Comparison of ENCODE assay signal across 6 cellular contexts in genomic region chr3:27531193-27531751, GRCh38. TPM values are rescaled to one million over a fixed set of nuclear protein-coding genes. Genes with fewer than 3 reads are reported as not detected.
DNase-seq lines count a peak whose midpoint lies in the region; ATAC-seq, FAIRE-seq and TF ChIP-seq lines count a peak whose summit lies in the region.
"Not testable (repeated sequence)": the region's sequence is repeated elsewhere in the genome, so short reads cannot be mapped to it uniquely, and the experiment has no call there.

No MANE protein-coding gene starts in this region.

- not testable (repeated sequence) for H3K4ac ChIP-seq in H1 (replicated peaks; ENCODE audit: insufficient read length, low read depth, low read length)

- not testable (repeated sequence) for H3K36me3 ChIP-seq in CD4-positive, CD25-positive, alpha-beta regulatory T cell (ENCODE audit: control insufficient read depth, insufficient read depth, low read length); HCT116 (ENCODE audit: control insufficient read depth in 1 of 2, insufficient read depth in 2 of 2, low read length in 2 of 2); Panc1 (ENCODE audit: control insufficient read depth, insufficient read depth, low read length); H1 (ENCODE audit: control insufficient read depth in 2 of 4, insufficient read depth in 4 of 4, low read length in 3 of 4); HepG2 (replicated peaks in 1 of 2; ENCODE audit: control insufficient read depth in 1 of 2, insufficient read depth in 2 of 2, low read length in 2 of 2); neural progenitor cell

- in situ Hi-C loops in Panc1 (cut with HindIII; ENCODE audit: low pct_unique_long_range_greater_than_20kb, low sequenced_read_pairs); HepG2 (cut with HindIII; ENCODE audit: extremely low pct_ligation_motif_present, low pct_unique_long_range_greater_than_20kb): not testable (repeated sequence)

- not testable (repeated sequence) for H4K20me1 ChIP-seq in HCT116 (ENCODE audit: insufficient read depth); H1 (replicated peaks in 1 of 2; ENCODE audit: control insufficient read depth in 1 of 2, insufficient read depth in 2 of 2, low read length in 2 of 2); HepG2 (ENCODE audit: insufficient read depth, low read length); neural progenitor cell (ENCODE audit: low read depth)

- H4K5ac ChIP-seq in H1 (ENCODE audit: insufficient read length, low read depth, low read length) = not testable (repeated sequence)

- H3K56ac ChIP-seq in H1 (replicated peaks; ENCODE audit: insufficient read length, low read depth, low read length) = not testable (repeated sequence)

- H3K14ac ChIP-seq in H1 (ENCODE audit: insufficient read length) = not testable (repeated sequence)

- peak overlapping the region in 2 of 3 donors; percentile 11 to 20 for H3K27ac Mint-ChIP-seq in CD4-positive, CD25-positive, alpha-beta regulatory T cell
- peak overlapping the region; percentile 59 for H3K27ac Mint-ChIP-seq in neural progenitor cell

- H2BK15ac ChIP-seq in H1 (ENCODE audit: low read length) = not testable (repeated sequence)

- H2BK20ac ChIP-seq in H1 (ENCODE audit: low read length) = not testable (repeated sequence)

- H4K8ac ChIP-seq in H1 (ENCODE audit: extremely low read depth, insufficient read depth, low read length) = not testable (repeated sequence)

- not testable (repeated sequence) for TF ChIP-seq CTCF in HCT116 (IDR thresholded peaks at IDR 0.05 in 2 of 3, conservative IDR thresholded peaks at IDR 0.05 in 1 of 3; ENCODE audit: borderline replicate concordance in 1 of 3, insufficient read depth in 1 of 3, low read depth in 2 of 3, low read length in 2 of 3); Panc1 (IDR thresholded peaks at IDR 0.05); H1 (IDR thresholded peaks at IDR 0.05; ENCODE audit: control extremely low read depth in 1 of 3, insufficient read depth in 1 of 3, low read depth in 1 of 3, low read length in 3 of 3); HepG2 (CRISPR knock-in tag; IDR thresholded peaks at IDR 0.05); neural progenitor cell (IDR thresholded peaks at IDR 0.05)

- H3K79me2 ChIP-seq in HCT116 (ENCODE audit: insufficient read depth, low read length); H1 (ENCODE audit: control insufficient read depth in 1 of 2, insufficient read depth in 2 of 2, low read length in 2 of 2); HepG2 (ENCODE audit: insufficient read depth, low read length); neural progenitor cell (ENCODE audit: low read depth): not testable (repeated sequence)

- H3K4me3 Mint-ChIP-seq in CD4-positive, CD25-positive, alpha-beta regulatory T cell; neural progenitor cell: not testable (repeated sequence)

- H3K9ac ChIP-seq in HCT116 (ENCODE audit: low read length); H1 (replicated peaks in 1 of 4; ENCODE audit: extremely low read depth in 1 of 4, low read depth in 3 of 4, low read length in 3 of 4); HepG2 (ENCODE audit: insufficient read depth, low read depth, low read length); neural progenitor cell: not testable (repeated sequence)

- not testable (repeated sequence) for ATAC-seq in CD4-positive, CD25-positive, alpha-beta regulatory T cell (ENCODE audit: low read depth in 2 of 2); HCT116; Panc1; HepG2

- not testable (repeated sequence) for H3K79me1 ChIP-seq in H1 (ENCODE audit: low read depth, low read length)

- DNase-seq in CD4-positive, CD25-positive, alpha-beta regulatory T cell; HCT116 (ENCODE audit: low read depth, low spot score); Panc1 (ENCODE audit: low read depth, low spot score); H1 (ENCODE audit: low read depth in 1 of 2, low spot score in 2 of 2); HepG2 (ENCODE audit: low spot score); neural progenitor cell (ENCODE audit: low spot score): not testable (repeated sequence)

- not testable (repeated sequence) for FAIRE-seq in H1 (lab: Jason Lieb, UNC)
- FAIRE-seq in HepG2 (lab: Jason Lieb, UNC) = peak; percentile 18

- not testable (repeated sequence) for H3K36me3 Mint-ChIP-seq in CD4-positive, CD25-positive, alpha-beta regulatory T cell; neural progenitor cell

- not testable (repeated sequence) for H2BK5ac ChIP-seq in H1 (ENCODE audit: low read depth, low read length)

- not testable (repeated sequence) for H2BK120ac ChIP-seq in H1 (replicated peaks; ENCODE audit: low read depth, low read length)

- H3F3A ChIP-seq in neural progenitor cell (ENCODE audit: low read depth) = peaks cover 24% of the 10 kb centered on the region

- intact Hi-C loops in HCT116 (cut with micrococcal nuclease) = not testable (repeated sequence)
- intact Hi-C loops in Panc1 (cut with micrococcal nuclease; ENCODE audit: unreplicated experiment) = loop anchor here (10.0 kb wide), 1 partner anchor 154 kb away; no protein-coding TSS in a partner anchor
- intact Hi-C loops in HepG2 (cut with micrococcal nuclease; ENCODE audit: unreplicated experiment) = loop anchor here (5.0 kb wide), 2 partner anchors 49 to 151 kb away; partner anchors contain the start of gene SLC4A7

- BruUV-seq in HCT116 (replicated peaks; lab: Mats Ljungman, UMichigan); Panc1 (replicated peaks; lab: Mats Ljungman, UMichigan); HepG2 (replicated peaks; lab: Mats Ljungman, UMichigan): not testable (repeated sequence)

- 93% methylated on average over 8 of the region's 8 CpGs; no CpG with 5 or more reads in 1 of the 2 experiments for WGBS in H1 (ENCODE audit: extremely low coverage in 1 of 2, insufficient coverage in 1 of 2, insufficient read length in 1 of 2, insufficient replicate concordance in 2 of 2, low coverage in 1 of 2, low lambda C conversion rate in 2 of 2, missing lambda C conversion rate in 1 of 2), 2 experiments
- WGBS in HepG2 (ENCODE audit: low lambda C conversion rate) = 21% methylated on average over 8 of the region's 8 CpGs

- H3K9me3 ChIP-seq in CD4-positive, CD25-positive, alpha-beta regulatory T cell (ENCODE audit: control insufficient read depth in 2 of 2, low read length in 2 of 2); HCT116 (ENCODE audit: control insufficient read depth in 1 of 2, insufficient read depth in 1 of 2, low read depth in 1 of 2, low read length in 2 of 2); Panc1 (ENCODE audit: control insufficient read depth, insufficient read depth, low read depth, low read length); H1 (ENCODE audit: insufficient read depth in 2 of 2, low read depth in 1 of 2, low read length in 1 of 2); HepG2 (ENCODE audit: low read length); neural progenitor cell (ENCODE audit: low read depth): not testable (repeated sequence)

- not testable (repeated sequence) for H3K9me3 Mint-ChIP-seq in CD4-positive, CD25-positive, alpha-beta regulatory T cell; neural progenitor cell

- H3K27me3 ChIP-seq in CD4-positive, CD25-positive, alpha-beta regulatory T cell (ENCODE audit: control insufficient read depth, insufficient read depth, low read length); HCT116 (ENCODE audit: insufficient read depth, low read length); Panc1 (ENCODE audit: control insufficient read depth, insufficient read depth, low read length); H1 (replicated peaks in 1 of 4; ENCODE audit: control insufficient read depth in 3 of 4, extremely low read depth in 1 of 4, insufficient read depth in 3 of 4, low read length in 3 of 4); HepG2 (ENCODE audit: control insufficient read depth in 1 of 2, insufficient read depth in 2 of 2, low read length in 2 of 2); neural progenitor cell: not testable (repeated sequence)

- not testable (repeated sequence) for H3K23ac ChIP-seq in H1 (ENCODE audit: insufficient read length)

- TF ChIP-seq RAD21 in HCT116 (IDR thresholded peaks at IDR 0.05; ENCODE audit: low read depth); H1 (IDR thresholded peaks at IDR 0.05 in 1 of 2, conservative IDR thresholded peaks at IDR 0.05 in 1 of 2; ENCODE audit: low read depth in 2 of 2, low read length in 2 of 2); HepG2 (CRISPR knock-in tag; IDR thresholded peaks at IDR 0.05): not testable (repeated sequence)

- H2AK5ac ChIP-seq in H1 (ENCODE audit: low read depth, low read length) = not testable (repeated sequence)

- H3K27ac ChIP-seq in CD4-positive, CD25-positive, alpha-beta regulatory T cell (ENCODE audit: insufficient read depth, low read length, poor library complexity, severe bottlenecking); HCT116 (ENCODE audit: low read depth, low read length); H1 (ENCODE audit: low read depth, low read length); neural progenitor cell: not testable (repeated sequence)
- H3K27ac ChIP-seq in Panc1 (ENCODE audit: low read length) = peak overlapping the region; percentile 99
- peak overlapping the region; percentile 54 for H3K27ac ChIP-seq in HepG2 (ENCODE audit: extremely low read length, insufficient read depth, low read length)

- not testable (repeated sequence) for H3K18ac ChIP-seq in H1 (ENCODE audit: extremely low read depth, low read length)

- CTCF ChIA-PET in HCT116 (lab: Charles Lee); Panc1 (lab: Charles Lee); HepG2 (lab: Yijun Ruan, JAX; ENCODE audit: low intra/inter-chr PET ratio, low total read pairs): not testable (repeated sequence)
- CTCF ChIA-PET in H1 (lab: Charles Lee; ENCODE audit: partially characterized antibody) = interaction anchor here (1.2 kb wide), 1 partner anchor 149 kb away, joined by 3 read pairs; no protein-coding TSS in a partner anchor

- H3K4me1 ChIP-seq in CD4-positive, CD25-positive, alpha-beta regulatory T cell (ENCODE audit: control insufficient read depth, insufficient read depth, low read length, poor library complexity, severe bottlenecking) = peaks cover 18% of the 10 kb centered on the region
- H3K4me1 ChIP-seq in HCT116 (ENCODE audit: control insufficient read depth in 1 of 2, insufficient read depth in 2 of 2, low read length in 2 of 2) = peaks cover 33 to 44% of the 10 kb centered on the region in 2 experiments
- H3K4me1 ChIP-seq in Panc1 (ENCODE audit: control insufficient read depth, insufficient read depth, low read length) = peaks cover 42% of the 10 kb centered on the region
- peaks cover 14 to 32% (median 27%) of the 10 kb centered on the region in 4 experiments for H3K4me1 ChIP-seq in H1 (replicated peaks in 1 of 4; ENCODE audit: control insufficient read depth in 3 of 4, insufficient read depth in 4 of 4, low read length in 3 of 4)
- H3K4me1 ChIP-seq in HepG2 (ENCODE audit: insufficient read depth, low read length) = peaks cover 65% of the 10 kb centered on the region
- H3K4me1 ChIP-seq in neural progenitor cell = peaks cover 20% of the 10 kb centered on the region

- RAD21 ChIA-PET in HCT116 (lab: Charles Lee; ENCODE audit: low non-redundant PET in 1 of 2, low total read pairs in 2 of 2, uncharacterized antibody in 2 of 2, unreplicated experiment in 2 of 2) = not testable (repeated sequence)

- POLR2A ChIA-PET in HCT116 (lab: Charles Lee); Panc1 (lab: Charles Lee); H1 (lab: Charles Lee; ENCODE audit: partially characterized antibody); HepG2 (lab: Yijun Ruan, JAX): not testable (repeated sequence)

- H3K4me1 Mint-ChIP-seq in CD4-positive, CD25-positive, alpha-beta regulatory T cell = peaks cover 13 to 38% (median 23%) of the 10 kb centered on the region in 4 donors
- peaks cover 19% of the 10 kb centered on the region for H3K4me1 Mint-ChIP-seq in neural progenitor cell

- H4K91ac ChIP-seq in H1 (replicated peaks; ENCODE audit: insufficient read length, low read length) = not testable (repeated sequence)

- not testable (repeated sequence) for H3K27me3 Mint-ChIP-seq in CD4-positive, CD25-positive, alpha-beta regulatory T cell; neural progenitor cell (ENCODE audit: insufficient read depth, low read depth)

- H3K4me3 ChIP-seq in CD4-positive, CD25-positive, alpha-beta regulatory T cell (ENCODE audit: low read depth, low read length); HCT116 (replicated peaks in 1 of 2; ENCODE audit: low read depth in 1 of 2, low read length in 2 of 2); Panc1 (ENCODE audit: low read depth in 2 of 2, low read length in 2 of 2); H1 (ENCODE audit: extremely low read depth in 1 of 4, insufficient read depth in 2 of 4, low read depth in 3 of 4, low read length in 4 of 4); HepG2 (replicated peaks in 1 of 3; ENCODE audit: insufficient read depth in 1 of 3, low read depth in 2 of 3, low read length in 3 of 3); neural progenitor cell: not testable (repeated sequence)

- peak overlapping the region; percentile 49 for H2AFZ ChIP-seq in HCT116 (ENCODE audit: low read depth, low read length, poor library complexity, severe bottlenecking)
- not testable (repeated sequence) for H2AFZ ChIP-seq in H1 (ENCODE audit: low read length); HepG2 (ENCODE audit: low read length); neural progenitor cell (replicated peaks)

- H3K9me2 ChIP-seq in HCT116 (ENCODE audit: insufficient read depth) = not testable (repeated sequence)

- not testable (repeated sequence) for TF ChIP-seq EP300 in H1 (IDR thresholded peaks at IDR 0.05; ENCODE audit: borderline replicate concordance in 1 of 2, low read depth in 2 of 2, low read length in 2 of 2); HepG2 (IDR thresholded peaks at IDR 0.05; ENCODE audit: low read depth in 2 of 2, low read length in 2 of 2); HepG2 (CRISPR knock-in tag; IDR thresholded peaks at IDR 0.05; ENCODE audit: borderline replicate concordance)

- H3K23me2 ChIP-seq in H1 (ENCODE audit: low read depth, low read length) = not testable (repeated sequence)

- not testable (repeated sequence) for H3K4me2 ChIP-seq in HCT116 (ENCODE audit: low read length); neural progenitor cell
- H3K4me2 ChIP-seq in H1 (ENCODE audit: insufficient read depth in 1 of 2, low read depth in 2 of 2, low read length in 2 of 2) (peak overlapping the region in 1 of 2 experiments; percentile 90; a peak in 1 of 4 replicates), HepG2 (ENCODE audit: low read depth, low read length) (peak overlapping the region; percentile 38)

- peak overlapping the region; percentile 11; the same call in 1 of the 2 replicates for H2BK12ac ChIP-seq in H1 (ENCODE audit: low read depth, low read length)

- not testable (repeated sequence) for TF ChIP-seq POLR2A in HCT116 (IDR thresholded peaks at IDR 0.05; ENCODE audit: borderline replicate concordance, extremely low read depth, insufficient read depth, insufficient read length); H1 (IDR thresholded peaks at IDR 0.05; ENCODE audit: control extremely low read depth in 1 of 2, low read depth in 2 of 2, low read length in 2 of 2); HepG2 (IDR thresholded peaks at IDR 0.05; ENCODE audit: insufficient read depth in 1 of 2, low read depth in 2 of 2, low read length in 2 of 2)

RNA-seq across cellular contexts. Expression of gene SLC4A7, which starts 47.1 kb away (rescaled TPM):
- 103 TPM for total RNA-seq in CD4-positive, CD25-positive, alpha-beta regulatory T cell
- polyA plus RNA-seq in CD4-positive, CD25-positive, alpha-beta regulatory T cell = 10 to 100 TPM; 25.2 to 29.2 (median 27.0) TPM
- total RNA-seq in HCT116 (2021; ENCODE audit: unreplicated experiment) (37.6 TPM), Panc1 (2021; ENCODE audit: unreplicated experiment) (99.4 TPM), HepG2 (2016; rRNA removed; fragmentation: Illumina TruSeq; extraction: Trizol) (34.0 and 43.8 TPM in 2 replicates), neural progenitor cell (ENCODE audit: low replicate concordance) (82.1 and 114 TPM in 2 replicates)
- 9.7 and 12.0 TPM in 2 replicates for polyA plus RNA-seq in HCT116 (2012)
- polyA plus RNA-seq in Panc1 (2012; ENCODE audit: insufficient read length) = 23.4 TPM
- 66.6 and 70.5 TPM in 2 replicates for total RNA-seq in H1 (2021; fragmentation: NEBNext Ultra II Directional; extraction: Animal tissue kit (Norgen Biotek cat#: 25700))
- polyA plus RNA-seq in H1 (2011; rRNA removed) (9.2 and 14.9 TPM in 2 replicates), HepG2 (2011; rRNA removed) (11.5 and 16.4 TPM in 2 replicates)
- polyA plus RNA-seq in H1 (2011; cell fraction: cytosol; rRNA removed) = 15.3 TPM
- polyA plus RNA-seq in H1 (2011; cell fraction: nucleus; rRNA removed) = 10.9 TPM
- 24.1 to 37.0 TPM (median 29.4 TPM) in 4 replicates for polyA plus RNA-seq in H1 (2012, experiment 1 of 2)
- polyA plus RNA-seq in H1 (2012, experiment 2 of 2) = 1.8 TPM
- 105 TPM for polyA plus RNA-seq in H1 (2013, experiment 1 of 2)
- polyA plus RNA-seq in H1 (2013, experiment 2 of 2) = 100 TPM
- 55.3 and 87.5 TPM in 2 replicates for polyA minus RNA-seq in H1 (2011; rRNA and poly(A)+ RNA removed)
- 91.1 TPM for polyA minus RNA-seq in H1 (2011; cell fraction: cytosol; rRNA and poly(A)+ RNA removed)
- polyA minus RNA-seq in H1 (2011; cell fraction: nucleus; rRNA and poly(A)+ RNA removed) = 115 TPM
- 34.8 and 42.1 TPM in 2 replicates for total RNA-seq in HepG2 (2016; cell fraction: cytosol; rRNA removed; fragmentation: Illumina TruSeq; extraction: Trizol; ENCODE audit: low read depth)
- total RNA-seq in HepG2 (2016; cell fraction: insoluble cytoplasmic fraction; rRNA removed; fragmentation: Illumina TruSeq; extraction: Trizol) = 29.3 and 44.3 TPM in 2 replicates
- 28.7 and 35.6 TPM in 2 replicates for total RNA-seq in HepG2 (2016; cell fraction: membrane; rRNA removed; fragmentation: Illumina TruSeq; extraction: Trizol)
- 71.7 and 82.7 TPM in 2 replicates for total RNA-seq in HepG2 (2016; cell fraction: nucleus; rRNA removed; fragmentation: Illumina TruSeq; extraction: Trizol)
- 4.3 and 6.6 TPM in 2 replicates for polyA plus RNA-seq in HepG2 (2011; cell fraction: cytosol; rRNA removed)
- 25.4 and 28.4 TPM in 2 replicates for polyA plus RNA-seq in HepG2 (2011; cell fraction: nucleus; rRNA removed)
- 17.0 and 18.8 TPM in 2 replicates for polyA plus RNA-seq in HepG2 (2012)
- 0.26 and 0.35 TPM in 2 replicates for polyA plus RNA-seq in HepG2 (2016; cell fraction: cytosol; fragmentation: Illumina TruSeq; extraction: Trizol; ENCODE audit: low read depth)
- polyA plus RNA-seq in HepG2 (2016; cell fraction: insoluble cytoplasmic fraction; fragmentation: Illumina TruSeq; extraction: Trizol; ENCODE audit: low read depth) = 5.9 and 6.7 TPM in 2 replicates
- polyA plus RNA-seq in HepG2 (2016; cell fraction: membrane; fragmentation: Illumina TruSeq; extraction: Trizol; ENCODE audit: low read depth) = 0.84 and 1.2 TPM in 2 replicates
- 35.5 and 37.9 TPM in 2 replicates for polyA plus RNA-seq in HepG2 (2016; cell fraction: nucleus; fragmentation: Illumina TruSeq; extraction: Trizol; ENCODE audit: insufficient read depth, low read depth)
- polyA minus RNA-seq in HepG2 (2011; rRNA and poly(A)+ RNA removed; ENCODE audit: low replicate concordance) = 15.4 and 26.8 TPM in 2 replicates
- polyA minus RNA-seq in HepG2 (2011; cell fraction: cytosol; rRNA and poly(A)+ RNA removed) = 51.8 and 52.8 TPM in 2 replicates
- 130 and 149 TPM in 2 replicates for polyA minus RNA-seq in HepG2 (2011; cell fraction: nucleus; rRNA and poly(A)+ RNA removed)
